26 cellular contexts compared by ENCODE assay signal in genomic region chr3:106769045-106769444, GRCh38.
DNase-seq lines count a peak whose midpoint lies in the region; ATAC-seq and TF ChIP-seq lines count a peak whose summit lies in the region.
"Had no signal": no experiment of that assay in that cellular context is flagged by ENCODE, and none has a peak within 500 bp of the region (broad histone marks: within the 10 kb centered on the region; RNA-seq: fewer than 3 reads in every experiment).

No MANE protein-coding gene starts in this region.

- no peaks in the 10 kb centered on the region for H3K27me3 ChIP-seq in prostate gland (replicated peaks; ENCODE audit: insufficient read depth)

- H3K9me3 Mint-ChIP-seq in nephron = no peaks in the 10 kb centered on the region
- H3K9me3 Mint-ChIP-seq: CD8-positive, alpha-beta memory T cell; IgD-negative memory B cell had no signal

- no peaks in the 10 kb centered on the region for H3K4me1 ChIP-seq in prostate gland (replicated peaks)

- intact Hi-C loops in prostate gland (cut with DNase I) = no loop called here

- no peaks in the 10 kb centered on the region for H3K9me3 ChIP-seq in prostate gland

- H3K27ac Mint-ChIP-seq in nephron = peak overlapping the region; percentile 41 to 97 (median 80)
- H3K27ac Mint-ChIP-seq: B cell; CD8-positive, alpha-beta memory T cell; IgD-negative memory B cell; T-helper 17 cell had no signal

- ATAC-seq in GM18867 (IDR thresholded peaks at IDR 0.05; ENCODE audit: unreplicated experiment) = no peak
- ATAC-seq: Panc1, T-helper 17 cell had no signal

- H3K36me3 ChIP-seq in prostate gland = no peaks in the 10 kb centered on the region

- no peaks in the 10 kb centered on the region for H3K4me1 Mint-ChIP-seq in nephron
- H3K4me1 Mint-ChIP-seq: B cell; CD8-positive, alpha-beta memory T cell; IgD-negative memory B cell; T-helper 17 cell had no signal

- DNase-seq in Caki2 (ENCODE audit: low read depth) = peak; percentile 24
- DNase-seq in EH (ENCODE audit: low read depth) = peak; percentile 7
- peak; percentile 93 for DNase-seq in NCI-H82 (lab: John Stamatoyannopoulos, UW)
- no peak for DNase-seq in prostate gland (ENCODE audit: low spot score)
- DNase-seq in superior temporal gyrus (ENCODE audit: extremely low spot score) = no peak
- no peak for DNase-seq in CD1c-positive myeloid dendritic cell (ENCODE audit: extremely low spot score)
- DNase-seq: Calu3; CD8-positive, alpha-beta memory T cell; DMS153; GOT3; HCEC 1CT; NCI-H1694 treated with DMSO at 0.1 percent for 48 hours; NCI-H2227 treated with DMSO at 0.1 percent for 48 hours; NCI-H774; SHP77; T-helper 17 cell had no signal

- H3K4me3 Mint-ChIP-seq in nephron = no peak overlapping the region
- H3K4me3 Mint-ChIP-seq: B cell; CD8-positive, alpha-beta memory T cell; IgD-negative memory B cell; T-helper 17 cell had no signal

- no peak for TF ChIP-seq POLR2A in prostate gland (IDR thresholded peaks at IDR 0.05)

- no peak overlapping the region for H3K4me3 ChIP-seq in prostate gland
- H3K4me3 ChIP-seq: SK-N-MC had no signal

- TF ChIP-seq CTCF in nephron (IDR thresholded peaks at IDR 0.05; ENCODE audit: unreplicated experiment in 3 of 3) (no peak), prostate gland (IDR thresholded peaks at IDR 0.05) (no peak)

- no peak overlapping the region for H3K27ac ChIP-seq in prostate gland
- H3K27ac ChIP-seq: C4-2B, HL-60, KMS-11, RWPE1, SK-N-MC had no signal

- no peaks in the 10 kb centered on the region for H3K27me3 Mint-ChIP-seq in nephron (ENCODE audit: low read depth)
- H3K27me3 Mint-ChIP-seq: B cell, T-helper 17 cell had no signal

- in situ Hi-C loops in Caki2 (cut with HindIII; ENCODE audit: low pct_unique_long_range_greater_than_20kb, low sequenced_read_pairs) = no loop called here

- H3K36me3 Mint-ChIP-seq in nephron (ENCODE audit: low read depth) = no peaks in the 10 kb centered on the region
- H3K36me3 Mint-ChIP-seq: CD8-positive, alpha-beta memory T cell; IgD-negative memory B cell had no signal

Comparison
In these comparisons a context has a peak if more than half of its experiments do, and no peak if none do; other contexts are left out.
1. DNase-seq: peak in Caki2 (single experiment), EH (single experiment) and NCI-H82 (single experiment); none in prostate gland (single experiment), superior temporal gyrus (single experiment) and CD1c-positive myeloid dendritic cell (single experiment).